In the genomic region with DNA sequence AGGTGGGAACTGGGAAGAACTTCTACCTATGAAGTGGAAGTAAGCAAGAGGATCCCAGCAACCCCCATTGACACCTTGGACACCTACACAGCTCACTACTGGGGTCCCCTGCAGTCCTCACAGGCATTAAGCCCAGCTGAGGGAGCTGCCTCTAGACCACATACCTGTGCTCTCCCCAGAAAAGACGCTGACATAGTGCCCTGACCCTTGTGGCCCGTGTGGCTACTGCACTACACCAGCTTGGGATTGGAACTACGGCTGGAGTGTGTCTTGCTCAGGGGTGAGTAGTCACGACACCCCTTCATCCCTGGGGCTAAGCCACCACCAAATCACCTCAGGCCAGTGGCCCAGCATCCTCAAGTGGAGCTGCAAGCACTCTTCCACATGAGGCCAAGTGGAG, we compare ENCODE assay signal across 8 cellular contexts.
"Had no signal": no experiment of that assay in that cellular context is flagged by ENCODE, and none has a peak within 500 bp of the region (broad histone marks: within the 10 kb centered on the region; RNA-seq: fewer than 3 reads in every experiment).

No MANE protein-coding gene starts in this region.

- H3K9ac ChIP-seq: GM23248 had no signal

- FAIRE-seq: HTR-8/SVneo had no signal

- H3K4me3 Mint-ChIP-seq: HFFc6, IgD-negative memory B cell had no signal

- DNase-seq: GM23248, H7, HFFc6, KBM-7 had no signal

- H3K27ac ChIP-seq: GM23248 had no signal

- ATAC-seq: HCT116 had no signal

- H3K4me1 ChIP-seq: HAP-1 had no signal

- H3K4me3 ChIP-seq: GM23248, HAP-1 had no signal

- H3K27ac Mint-ChIP-seq: HFFc6, IgD-negative memory B cell had no signal

- H3K4me1 Mint-ChIP-seq: IgD-negative memory B cell had no signal

- H3K36me3 ChIP-seq: HAP-1 had no signal

- H2AFZ ChIP-seq: GM23248 had no signal
